Comparison of ENCODE assay signal across 22 cellular contexts in genomic region chr1:29624747-29625420, GRCh38.
"Had no signal": no experiment of that assay in that cellular context is flagged by ENCODE, and none has a peak within 500 bp of the region (broad histone marks: within the 10 kb centered on the region; RNA-seq: fewer than 3 reads in every experiment).

No MANE protein-coding gene starts in this region.

- H3K4me3 ChIP-seq: SK-N-MC had no signal

- ATAC-seq: activated T-helper 17 cell treated with anti-CD3 and anti-CD28 coated beads, Interleukin-2, amount 50 U/mL, for 72 hours; Panc1; Right ventricle myocardium inferior; T-cell had no signal

- DNase-seq: activated CD4-positive, alpha-beta memory T cell treated with anti-CD3 and anti-CD28 coated beads for 36 hours; activated CD4-positive, alpha-beta T cell treated with anti-CD3 and anti-CD28 coated beads, Interleukin-2, amount 10 ng/mL, durations not matched to agents 7 days and 5 days; activated CD4-positive, CD25-positive, alpha-beta regulatory T cell; activated gamma-delta T cell; activated naive CD4-positive, alpha-beta T cell treated with anti-CD3 and anti-CD28 coated beads for 36 hours; activated T-cell treated with anti-CD3 and anti-CD28 coated beads for 4 hours; activated T-cell treated with anti-CD3 and anti-CD28 coated beads, Interleukin-2, amount 50 U/mL, for 48 hours; amygdala; NCI-H146; NCI-H187 treated with DMSO at 0.1 percent for 48 hours; NCI-H345; NCI-H510A; NCI-H526 treated with DMSO at 0.1 percent for 48 hours; RPMI8226; T-cell; T-helper 2 cell; T1000 had no signal

- H3K27ac ChIP-seq: SK-N-MC, VCaP had no signal
